In the genomic region with DNA sequence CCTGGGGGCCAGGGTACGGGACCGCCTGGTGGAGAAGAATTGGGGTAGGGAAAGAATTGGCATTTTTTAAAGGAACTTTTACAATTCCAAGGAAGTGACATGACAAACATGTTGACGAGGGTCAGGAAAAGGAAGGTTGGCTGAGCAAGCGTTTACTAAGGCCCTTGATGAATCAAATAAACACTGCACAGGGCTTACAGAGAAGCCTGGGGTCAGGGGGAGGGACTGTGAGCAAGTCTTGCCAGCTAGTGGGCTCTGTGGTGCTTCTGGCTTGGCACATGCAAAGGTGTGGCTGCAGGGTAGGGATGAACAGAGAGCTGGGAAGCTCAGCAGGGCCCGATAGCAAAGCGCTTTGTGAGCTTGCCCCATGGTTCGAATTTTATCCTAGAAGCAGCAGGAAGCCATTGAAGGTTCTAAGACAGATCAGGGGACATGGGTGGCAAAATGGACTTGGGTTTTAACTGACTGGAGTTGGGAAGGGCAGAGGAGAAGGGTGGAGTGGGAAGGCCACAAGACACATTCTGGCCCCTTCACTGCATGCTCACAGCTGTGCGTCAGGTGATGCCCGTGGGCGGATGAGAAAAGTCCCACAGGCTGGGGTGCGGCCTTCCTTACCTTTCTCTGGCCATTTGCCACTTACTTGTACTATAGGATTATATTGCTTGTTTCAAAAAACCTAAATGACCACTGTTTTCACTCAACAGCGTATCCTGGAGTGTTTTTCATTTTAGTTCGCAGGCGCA, we compare ENCODE assay signal across 1 cellular context.
TF ChIP-seq lines count a peak whose summit lies in the region.

No MANE protein-coding gene starts in this region.

TF ChIP-seq in HCT116, 20 proteins besides CTCF, POLR2A, EP300 and RAD21:
- TF ChIP-seq, protein P1, sequence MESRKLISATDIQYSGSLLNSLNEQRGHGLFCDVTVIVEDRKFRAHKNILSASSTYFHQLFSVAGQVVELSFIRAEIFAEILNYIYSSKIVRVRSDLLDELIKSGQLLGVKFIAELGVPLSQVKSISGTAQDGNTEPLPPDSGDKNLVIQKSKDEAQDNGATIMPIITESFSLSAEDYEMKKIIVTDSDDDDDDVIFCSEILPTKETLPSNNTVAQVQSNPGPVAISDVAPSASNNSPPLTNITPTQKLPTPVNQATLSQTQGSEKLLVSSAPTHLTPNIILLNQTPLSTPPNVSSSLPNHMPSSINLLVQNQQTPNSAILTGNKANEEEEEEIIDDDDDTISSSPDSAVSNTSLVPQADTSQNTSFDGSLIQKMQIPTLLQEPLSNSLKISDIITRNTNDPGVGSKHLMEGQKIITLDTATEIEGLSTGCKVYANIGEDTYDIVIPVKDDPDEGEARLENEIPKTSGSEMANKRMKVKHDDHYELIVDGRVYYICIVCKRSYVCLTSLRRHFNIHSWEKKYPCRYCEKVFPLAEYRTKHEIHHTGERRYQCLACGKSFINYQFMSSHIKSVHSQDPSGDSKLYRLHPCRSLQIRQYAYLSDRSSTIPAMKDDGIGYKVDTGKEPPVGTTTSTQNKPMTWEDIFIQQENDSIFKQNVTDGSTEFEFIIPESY (IDR thresholded peaks at IDR 0.05; ENCODE audit: extremely low read depth, insufficient replicate concordance, low read length): no peak
- no peak for TF ChIP-seq ZNF274 (IDR thresholded peaks at IDR 0.05; ENCODE audit: low read depth, low read length)
- TF ChIP-seq, protein P2, sequence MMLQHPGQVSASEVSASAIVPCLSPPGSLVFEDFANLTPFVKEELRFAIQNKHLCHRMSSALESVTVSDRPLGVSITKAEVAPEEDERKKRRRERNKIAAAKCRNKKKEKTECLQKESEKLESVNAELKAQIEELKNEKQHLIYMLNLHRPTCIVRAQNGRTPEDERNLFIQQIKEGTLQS (IDR thresholded peaks at IDR 0.05): no peak
- no peak for TF ChIP-seq CEBPB (IDR thresholded peaks at IDR 0.05; ENCODE audit: low read depth)
- TF ChIP-seq EGR1 (IDR thresholded peaks at IDR 0.05; ENCODE audit: low read depth): peak; percentile 66
- TF ChIP-seq ELF1 (IDR thresholded peaks at IDR 0.05; ENCODE audit: borderline replicate concordance, low read depth): no peak
- TF ChIP-seq SIN3A (IDR thresholded peaks at IDR 0.05; ENCODE audit: low read depth): no peak
